Comparison of ENCODE assay signal across 5 cellular contexts in genomic region chr15:90228960-90229359, GRCh38.
DNase-seq lines count a peak whose midpoint lies in the region; ATAC-seq lines count a peak whose summit lies in the region.
"Had no signal": no experiment of that assay in that cellular context is flagged by ENCODE, and none has a peak within 500 bp of the region (broad histone marks: within the 10 kb centered on the region; RNA-seq: fewer than 3 reads in every experiment).

No MANE protein-coding gene starts in this region.

- no peaks in the 10 kb centered on the region for H3K27me3 Mint-ChIP-seq in stimulated activated naive CD8-positive, alpha-beta T cell treated with anti-CD3 and anti-CD28 coated beads, Interleukin-15, Interleukin-2, amounts not matched to agents 100 ng/mL and 50 ng/mL, for 24 hours
- no peaks in the 10 kb centered on the region for H3K27me3 Mint-ChIP-seq in stimulated activated naive CD8-positive, alpha-beta T cell treated with anti-CD3 and anti-CD28 coated beads, Interleukin-15, amount 100 ng/mL, for 72 hours

- H3K9me3 Mint-ChIP-seq in stimulated activated naive CD8-positive, alpha-beta T cell treated with anti-CD3 and anti-CD28 coated beads, Interleukin-15, Interleukin-2, amounts not matched to agents 100 ng/mL and 50 ng/mL, for 24 hours = no peaks in the 10 kb centered on the region
- H3K9me3 Mint-ChIP-seq in stimulated activated naive CD8-positive, alpha-beta T cell treated with anti-CD3 and anti-CD28 coated beads, Interleukin-15, amount 100 ng/mL, for 72 hours = no peaks in the 10 kb centered on the region
- H3K9me3 Mint-ChIP-seq: endodermal cell had no signal

- peak overlapping the region; percentile 0 for H3K27ac Mint-ChIP-seq in stimulated activated naive CD8-positive, alpha-beta T cell treated with anti-CD3 and anti-CD28 coated beads, Interleukin-15, Interleukin-2, amounts not matched to agents 100 ng/mL and 50 ng/mL, for 24 hours
- H3K27ac Mint-ChIP-seq in stimulated activated naive CD8-positive, alpha-beta T cell treated with anti-CD3 and anti-CD28 coated beads, Interleukin-15, amount 100 ng/mL, for 72 hours = peak overlapping the region in 1 of 2 donors; percentile 5
- H3K27ac Mint-ChIP-seq: endodermal cell had no signal

- peaks cover 42% of the 10 kb centered on the region for H3K36me3 Mint-ChIP-seq in stimulated activated naive CD8-positive, alpha-beta T cell treated with anti-CD3 and anti-CD28 coated beads, Interleukin-15, Interleukin-2, amounts not matched to agents 100 ng/mL and 50 ng/mL, for 24 hours (ENCODE audit: low read depth)

- no peak for ATAC-seq in stimulated activated naive CD8-positive, alpha-beta T cell treated with anti-CD3 and anti-CD28 coated beads, Interleukin-15, amount 100 ng/mL, for 72 hours

- peaks cover 34% of the 10 kb centered on the region for H3K4me1 Mint-ChIP-seq in stimulated activated naive CD8-positive, alpha-beta T cell treated with anti-CD3 and anti-CD28 coated beads, Interleukin-15, Interleukin-2, amounts not matched to agents 100 ng/mL and 50 ng/mL, for 24 hours (ENCODE audit: low read depth)
- peaks cover 44% of the 10 kb centered on the region for H3K4me1 Mint-ChIP-seq in stimulated activated naive CD8-positive, alpha-beta T cell treated with anti-CD3 and anti-CD28 coated beads, Interleukin-15, amount 100 ng/mL, for 72 hours

- no peak overlapping the region for H3K4me3 Mint-ChIP-seq in stimulated activated naive CD8-positive, alpha-beta T cell treated with anti-CD3 and anti-CD28 coated beads, Interleukin-15, Interleukin-2, amounts not matched to agents 100 ng/mL and 50 ng/mL, for 24 hours
- H3K4me3 Mint-ChIP-seq in stimulated activated naive CD8-positive, alpha-beta T cell treated with anti-CD3 and anti-CD28 coated beads, Interleukin-15, amount 100 ng/mL, for 72 hours = no peak overlapping the region
- H3K4me3 Mint-ChIP-seq: endodermal cell had no signal

- no peak for DNase-seq in stimulated activated naive CD8-positive, alpha-beta T cell treated with anti-CD3 and anti-CD28 coated beads, Interleukin-15, amount 100 ng/mL, for 72 hours
- DNase-seq: activated CD4-positive, alpha-beta T cell treated with anti-CD3 and anti-CD28 coated beads for 48 hours; endodermal cell; NCI-H510A treated with DMSO at 0.1 percent for 48 hours had no signal
